In genomic region chr3:59877263-59877662, GRCh38 we compare ENCODE assay signal across 1 cellular context.
TF ChIP-seq lines count a peak whose summit lies in the region.

No MANE protein-coding gene starts in this region.

TF ChIP-seq in K562, 482 proteins besides CTCF, POLR2A, EP300 and RAD21 (continued from another document and continues in another):
- no peak for TF ChIP-seq TOE1 (IDR thresholded peaks at IDR 0.05; ENCODE audit: borderline replicate concordance)
- no peak for TF ChIP-seq TOE1 (CRISPR knock-in tag; IDR thresholded peaks at IDR 0.05; ENCODE audit: borderline replicate concordance, low read depth)
- TF ChIP-seq NFE2L1 (tag; IDR thresholded peaks at IDR 0.05; ENCODE audit: borderline replicate concordance, low read depth), result no peak
- no peak for TF ChIP-seq GTF3C2 (IDR thresholded peaks at IDR 0.05; ENCODE audit: borderline replicate concordance, extremely low read depth, insufficient read length)
- no peak for TF ChIP-seq ZNF263 (CRISPR knock-in tag; IDR thresholded peaks at IDR 0.05; ENCODE audit: borderline replicate concordance)
- TF ChIP-seq ZNF436 (CRISPR knock-in tag; IDR thresholded peaks at IDR 0.05), result no peak
- no peak for TF ChIP-seq GTF2E2 (tag; IDR thresholded peaks at IDR 0.05)
- TF ChIP-seq CC2D1A (IDR thresholded peaks at IDR 0.05), result peak; percentile 40; the same call in 1 of the 2 replicates
- TF ChIP-seq PRMT5 (CRISPR knock-in tag; IDR thresholded peaks at IDR 0.05), result no peak
- no peak for TF ChIP-seq ZNF717 (CRISPR knock-in tag; IDR thresholded peaks at IDR 0.05)
- TF ChIP-seq PBX2 (CRISPR knock-in tag; IDR thresholded peaks at IDR 0.05; ENCODE audit: low read depth), result no peak
- peak; percentile 83 for TF ChIP-seq PBX2 (tag; conservative IDR thresholded peaks at IDR 0.05; ENCODE audit: low read depth)
- no peak for TF ChIP-seq ATF2 (CRISPR knock-in tag; IDR thresholded peaks at IDR 0.05)
- TF ChIP-seq ZBTB34 (CRISPR knock-in tag; IDR thresholded peaks at IDR 0.05), result no peak
- TF ChIP-seq KDM5B (IDR thresholded peaks at IDR 0.05; ENCODE audit: insufficient replicate concordance, low read depth, low read length), result no peak
- no peak for TF ChIP-seq CCNT2 (IDR thresholded peaks at IDR 0.05; ENCODE audit: borderline replicate concordance, extremely low read depth, insufficient read length, low read depth, low read length)
- no peak for TF ChIP-seq RBFOX2 (IDR thresholded peaks at IDR 0.05; ENCODE audit: low read depth, low read length)
- no peak for TF ChIP-seq NCOA6 (IDR thresholded peaks at IDR 0.05)
- TF ChIP-seq TFAP4 (CRISPR knock-in tag; IDR thresholded peaks at IDR 0.05; ENCODE audit: borderline replicate concordance), result no peak
- no peak for TF ChIP-seq MTF1 (CRISPR knock-in tag; IDR thresholded peaks at IDR 0.05; ENCODE audit: borderline replicate concordance)
- TF ChIP-seq ZNF354B (CRISPR knock-in tag; IDR thresholded peaks at IDR 0.05), result no peak
- no peak for TF ChIP-seq ESRRB (CRISPR knock-in tag; IDR thresholded peaks at IDR 0.05; ENCODE audit: borderline replicate concordance)
- TF ChIP-seq SAFB (IDR thresholded peaks at IDR 0.05; ENCODE audit: borderline replicate concordance, low read depth, low read length), result no peak
- TF ChIP-seq CBX2 (IDR thresholded peaks at IDR 0.05; ENCODE audit: insufficient read depth, low read length, poor library complexity, severe bottlenecking), result no peak
- no peak for TF ChIP-seq ZKSCAN8 (CRISPR knock-in tag; IDR thresholded peaks at IDR 0.05)
- TF ChIP-seq ZNF77 (CRISPR knock-in tag; IDR thresholded peaks at IDR 0.05), result no peak
- no peak for TF ChIP-seq SMARCC2 (IDR thresholded peaks at IDR 0.05; ENCODE audit: low read depth)
- TF ChIP-seq HDAC6 (IDR thresholded peaks at IDR 0.05; ENCODE audit: low read depth, low read length), result no peak
- no peak for TF ChIP-seq PHTF2 (CRISPR knock-in tag; IDR thresholded peaks at IDR 0.05)
- no peak for TF ChIP-seq GTF2F1 (IDR thresholded peaks at IDR 0.05; ENCODE audit: low read depth, low read length)
- TF ChIP-seq HOMEZ (CRISPR knock-in tag; IDR thresholded peaks at IDR 0.05), result no peak
- no peak for TF ChIP-seq SIX5 (IDR thresholded peaks at IDR 0.05; ENCODE audit: borderline replicate concordance in 1 of 2, insufficient read depth in 1 of 2, low read depth in 1 of 2, low read length in 2 of 2)
- TF ChIP-seq CBFA2T2 (conservative IDR thresholded peaks at IDR 0.05), result peak; percentile 81
- TF ChIP-seq VEZF1 (CRISPR knock-in tag; IDR thresholded peaks at IDR 0.05), result no peak
- TF ChIP-seq PCBP2 (IDR thresholded peaks at IDR 0.05; ENCODE audit: low read depth, low read length, poor library complexity, severe bottlenecking), result no peak
- TF ChIP-seq PURB (CRISPR knock-in tag; IDR thresholded peaks at IDR 0.05; ENCODE audit: low read depth), result no peak
- TF ChIP-seq ELF2 (CRISPR knock-in tag; IDR thresholded peaks at IDR 0.05), result no peak
- no peak for TF ChIP-seq ZKSCAN3 (CRISPR knock-in tag; IDR thresholded peaks at IDR 0.05)
- TF ChIP-seq ZNF644 (tag; IDR thresholded peaks at IDR 0.05; ENCODE audit: low read depth), result no peak
- TF ChIP-seq ZBED1 (IDR thresholded peaks at IDR 0.05), result no peak
- TF ChIP-seq DNMT1 (IDR thresholded peaks at IDR 0.05), result no peak
- TF ChIP-seq NFIX (CRISPR knock-in tag; IDR thresholded peaks at IDR 0.05; ENCODE audit: low read depth), result no peak
- no peak for TF ChIP-seq SP1 (CRISPR knock-in tag; IDR thresholded peaks at IDR 0.05)
- no peak for TF ChIP-seq ATF1 (CRISPR knock-in tag; IDR thresholded peaks at IDR 0.05)
- 0 out of 2 replicates have a peak, but pooled peaks have one; percentile 25 for TF ChIP-seq ATF1 (tag; IDR thresholded peaks at IDR 0.05)
- TF ChIP-seq RHOXF2B (CRISPR knock-in tag; conservative IDR thresholded peaks at IDR 0.05), result no peak
- no peak for TF ChIP-seq CBX3 (IDR thresholded peaks at IDR 0.05; ENCODE audit: borderline replicate concordance in 1 of 2, low read length in 2 of 2)
- 0 out of 4 replicates have a peak, but pooled peaks of 1 of the 2 experiments have one; percentile 29 for TF ChIP-seq HDAC1 (IDR thresholded peaks at IDR 0.05)
- peak; percentile 50; the same call in 1 of the 2 replicates for TF ChIP-seq NFIC (IDR thresholded peaks at IDR 0.05)
- no peak for TF ChIP-seq SMAD1 (IDR thresholded peaks at IDR 0.05; ENCODE audit: low read depth, low read length, partially characterized antibody)
- TF ChIP-seq HSF4 (CRISPR knock-in tag; IDR thresholded peaks at IDR 0.05; ENCODE audit: borderline replicate concordance), result no peak
- no peak for TF ChIP-seq POU5F1 (IDR thresholded peaks at IDR 0.05; ENCODE audit: borderline replicate concordance, low read depth, low read length, partially characterized antibody)
- no peak for TF ChIP-seq ZNF57 (CRISPR knock-in tag; IDR thresholded peaks at IDR 0.05)
- no peak for TF ChIP-seq ELK3 (CRISPR knock-in tag; IDR thresholded peaks at IDR 0.05)
- TF ChIP-seq DDX20 (tag; IDR thresholded peaks at IDR 0.05; ENCODE audit: low read depth), result no peak
- no peak for TF ChIP-seq TAF7 (tag; IDR thresholded peaks at IDR 0.05)
- TF ChIP-seq ZFP36 (IDR thresholded peaks at IDR 0.05; ENCODE audit: low read depth, low read length, partially characterized antibody), result no peak
- no peak for TF ChIP-seq CLOCK (CRISPR knock-in tag; IDR thresholded peaks at IDR 0.05; ENCODE audit: borderline replicate concordance)
- no peak for TF ChIP-seq ZBTB7A (IDR thresholded peaks at IDR 0.05; ENCODE audit: borderline replicate concordance, control insufficient read depth, low read depth, low read length)
- no peak for TF ChIP-seq ZNF764 (CRISPR knock-in tag; IDR thresholded peaks at IDR 0.05; ENCODE audit: low read depth)
- no peak for TF ChIP-seq HDAC3 (IDR thresholded peaks at IDR 0.05; ENCODE audit: borderline replicate concordance, partially characterized antibody)
